In the genomic region with DNA sequence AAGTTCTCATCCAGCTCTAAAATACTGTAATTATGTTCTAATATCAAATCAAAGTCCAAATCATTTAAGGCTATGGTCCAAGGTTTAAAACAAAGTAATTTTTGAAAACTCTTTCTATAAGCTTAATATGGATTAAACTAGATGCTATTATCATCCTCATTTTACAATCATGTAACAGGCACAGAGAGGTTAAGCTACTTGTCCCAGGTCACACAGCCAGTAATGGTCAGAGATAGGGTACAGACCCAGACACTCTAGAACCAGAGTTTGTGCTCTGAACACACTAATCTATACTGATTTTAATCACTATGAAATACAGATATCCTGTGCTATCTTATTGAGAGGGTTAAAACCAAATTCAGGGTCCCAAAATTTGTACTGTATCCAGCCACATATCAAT, we compare ENCODE assay signal across 31 cellular contexts.
"Had no signal": no experiment of that assay in that cellular context is flagged by ENCODE, and none has a peak within 500 bp of the region (broad histone marks: within the 10 kb centered on the region; RNA-seq: fewer than 3 reads in every experiment).

No MANE protein-coding gene starts in this region.

- FAIRE-seq: endometrium, endothelial cell of umbilical vein had no signal

- H3K4me1 ChIP-seq: body of pancreas, colonic mucosa, esophagus squamous epithelium, gastroesophageal sphincter had no signal

- H3K9me3 ChIP-seq: adrenal gland, body of pancreas, colonic mucosa, esophagus squamous epithelium, gastroesophageal sphincter, heart right ventricle had no signal

- H3K27ac ChIP-seq: adrenal gland, body of pancreas, colonic mucosa, epithelial cell of prostate, esophagus squamous epithelium, gastroesophageal sphincter, heart right ventricle, hepatocyte had no signal

- H3K4me1 Mint-ChIP-seq: activated T-helper 17 cell treated with anti-CD3 and anti-CD28 coated beads, Interleukin-2, amount 50 U/mL, for 72 hours had no signal

- H3K27me3 ChIP-seq: adrenal gland, body of pancreas, colonic mucosa, esophagus squamous epithelium, gastroesophageal sphincter, heart right ventricle, hepatocyte had no signal

- H3K4me3 Mint-ChIP-seq: activated CD4-positive, alpha-beta memory T cell treated with anti-CD3 and anti-CD28 coated beads for 36 hours; activated CD4-positive, alpha-beta T cell treated with anti-CD3 and anti-CD28 coated beads for 36 hours; activated CD4-positive, alpha-beta T cell treated with anti-CD3 and anti-CD28 coated beads, Interleukin-2, amount 10 ng/mL, durations not matched to agents 24 days and 14 days; activated naive CD4-positive, alpha-beta T cell treated with anti-CD3 and anti-CD28 coated beads, Interleukin-2, amount 50 U/mL, for 24 hours; activated naive CD8-positive, alpha-beta T cell treated with anti-CD3 and anti-CD28 coated beads for 36 hours; activated naive CD8-positive, alpha-beta T cell treated with anti-CD3 and anti-CD28 coated beads, Interleukin-2, amount 50 U/mL, for 24 hours; activated T-cell treated with anti-CD3 and anti-CD28 coated beads, Interleukin-2, amount 50 U/mL, for 4 hours; activated T-helper 17 cell treated with anti-CD3 and anti-CD28 coated beads, Interleukin-2, amount 50 U/mL, for 72 hours had no signal

- DNase-seq: activated CD4-positive, alpha-beta memory T cell treated with anti-CD3 and anti-CD28 coated beads for 36 hours; activated CD4-positive, alpha-beta T cell treated with anti-CD3 and anti-CD28 coated beads for 36 hours; activated CD4-positive, alpha-beta T cell treated with anti-CD3 and anti-CD28 coated beads, Interleukin-2, amount 10 ng/mL, durations not matched to agents 24 days and 14 days; activated CD4-positive, CD25-positive, alpha-beta regulatory T cell; activated CD4-positive, CD25-positive, alpha-beta regulatory T cell treated with anti-CD3 and anti-CD28 coated beads, Interleukin-2, amount 50 U/mL, for 72 hours; activated CD8-positive, alpha-beta memory T cell treated with anti-CD3 and anti-CD28 coated beads for 24 hours; activated effector memory CD4-positive, alpha-beta T cell treated with Interleukin-2 at 50 U/mL for 16 hours; activated gamma-delta T cell treated with Interleukin-2 at 50 U/mL for 16 hours; activated naive CD4-positive, alpha-beta T cell treated with Interleukin-2 at 50 U/mL for 16 hours; activated naive CD8-positive, alpha-beta T cell treated with anti-CD3 and anti-CD28 coated beads for 36 hours; activated naive CD8-positive, alpha-beta T cell treated with anti-CD3 and anti-CD28 coated beads, Interleukin-2, amount 50 U/mL, for 24 hours; activated T-cell treated with anti-CD3 and anti-CD28 coated beads, Interleukin-2, amount 50 U/mL, for 4 hours; adrenal gland; amygdala; aorta; body of pancreas; caudate nucleus; cerebellar nuclear complex; colonic mucosa; effector CD8-positive, alpha-beta T cell; esophagus squamous epithelium; foreskin melanocyte; heart right ventricle; T-helper 2 cell had no signal

- H3K4me3 ChIP-seq: adrenal gland, body of pancreas, colonic mucosa, esophagus squamous epithelium, gastroesophageal sphincter, heart right ventricle, hepatocyte had no signal

- H3K36me3 ChIP-seq: adrenal gland, colonic mucosa had no signal

- H3K79me2 ChIP-seq: hepatocyte had no signal

- H3K4me2 ChIP-seq: hepatocyte had no signal

- H2AFZ ChIP-seq: hepatocyte had no signal

- H3K27me3 Mint-ChIP-seq: activated CD4-positive, alpha-beta memory T cell treated with anti-CD3 and anti-CD28 coated beads for 36 hours; activated CD4-positive, alpha-beta T cell treated with anti-CD3 and anti-CD28 coated beads for 36 hours; activated CD4-positive, alpha-beta T cell treated with anti-CD3 and anti-CD28 coated beads, Interleukin-2, amount 10 ng/mL, durations not matched to agents 24 days and 14 days; activated naive CD4-positive, alpha-beta T cell treated with anti-CD3 and anti-CD28 coated beads, Interleukin-2, amount 50 U/mL, for 24 hours; activated naive CD8-positive, alpha-beta T cell treated with anti-CD3 and anti-CD28 coated beads for 36 hours; activated naive CD8-positive, alpha-beta T cell treated with anti-CD3 and anti-CD28 coated beads, Interleukin-2, amount 50 U/mL, for 24 hours; activated T-helper 17 cell treated with anti-CD3 and anti-CD28 coated beads, Interleukin-2, amount 50 U/mL, for 72 hours had no signal

- ATAC-seq: activated CD4-positive, alpha-beta T cell treated with anti-CD3 and anti-CD28 coated beads for 36 hours; activated naive CD8-positive, alpha-beta T cell treated with anti-CD3 and anti-CD28 coated beads, Interleukin-2, amount 50 U/mL, for 24 hours; activated T-cell treated with anti-CD3 and anti-CD28 coated beads, Interleukin-2, amount 50 U/mL, for 4 hours; activated T-helper 17 cell treated with anti-CD3 and anti-CD28 coated beads, Interleukin-2, amount 50 U/mL, for 72 hours; body of pancreas; gastroesophageal sphincter; heart right ventricle had no signal

- H3K27ac Mint-ChIP-seq: activated CD4-positive, alpha-beta memory T cell treated with anti-CD3 and anti-CD28 coated beads for 36 hours; activated CD4-positive, alpha-beta T cell treated with anti-CD3 and anti-CD28 coated beads for 36 hours; activated CD4-positive, alpha-beta T cell treated with anti-CD3 and anti-CD28 coated beads, Interleukin-2, amount 10 ng/mL, durations not matched to agents 24 days and 14 days; activated naive CD4-positive, alpha-beta T cell treated with anti-CD3 and anti-CD28 coated beads, Interleukin-2, amount 50 U/mL, for 24 hours; activated naive CD8-positive, alpha-beta T cell treated with anti-CD3 and anti-CD28 coated beads for 36 hours; activated naive CD8-positive, alpha-beta T cell treated with anti-CD3 and anti-CD28 coated beads, Interleukin-2, amount 50 U/mL, for 24 hours; activated T-helper 17 cell treated with anti-CD3 and anti-CD28 coated beads, Interleukin-2, amount 50 U/mL, for 72 hours had no signal
